In genomic region chr1:44031900-44032817, GRCh38 we compare ENCODE assay signal across 8 cellular contexts. TPM values are rescaled to one million over a fixed set of nuclear protein-coding genes. Genes with fewer than 3 reads are reported as not detected.
A peak's percentile ranks its signal among the peaks of the same experiment; 100 is the strongest.
DNase-seq lines count a peak whose midpoint lies in the region.

No MANE protein-coding gene starts in this region.

- H3K27me3 Mint-ChIP-seq in activated CD4-positive, alpha-beta T cell treated with anti-CD3 and anti-CD28 coated beads, Interleukin-2, amount 10 ng/mL, durations not matched to agents 24 days and 14 days, result no peaks in the 10 kb centered on the region
- H3K27me3 Mint-ChIP-seq in activated naive CD8-positive, alpha-beta T cell, result no peaks in the 10 kb centered on the region

- peaks cover 6% of the 10 kb centered on the region; the same call in 1 of the 2 replicates for H3K27me3 ChIP-seq in iPS-20b (ENCODE audit: insufficient read depth, low read length)

- DNase-seq in activated CD4-positive, alpha-beta T cell treated with anti-CD3 and anti-CD28 coated beads, Interleukin-2, amount 10 ng/mL, durations not matched to agents 24 days and 14 days, result peak; percentile 57
- no peak for DNase-seq in activated CD4-positive, alpha-beta T cell treated with anti-CD3 and anti-CD28 coated beads, Interleukin-2, amount 50 U/mL, for 48 hours
- DNase-seq in activated CD8-positive, alpha-beta memory T cell treated with anti-CD3 and anti-CD28 coated beads, Interleukin-2, amount 50 U/mL, for 48 hours, result no peak
- DNase-seq in NCI-H82 treated with DMSO at 0.1 percent for 48 hours (lab: John Stamatoyannopoulos, UW; ENCODE audit: unreplicated experiment) (no peak), AG08395 (ENCODE audit: low spot score) (no peak)

- H3K36me3 ChIP-seq in iPS-20b (ENCODE audit: insufficient read depth, low read depth, low read length), result no peaks in the 10 kb centered on the region

- H3K27ac ChIP-seq in iPS-20b (ENCODE audit: low read length) (peak overlapping the region; percentile 35), temporal lobe (ENCODE audit: low read depth, low read length) (peak overlapping the region; percentile 94)

- peaks cover 14% of the 10 kb centered on the region; the same call in 1 of the 2 replicates for H3K4me1 ChIP-seq in iPS-20b (ENCODE audit: insufficient read depth, low read length)

- peak overlapping the region; percentile 88 for H3K4me3 ChIP-seq in iPS-20b (ENCODE audit: low read length)

- no peak overlapping the region for H3K27ac Mint-ChIP-seq in activated CD4-positive, alpha-beta T cell treated with anti-CD3 and anti-CD28 coated beads, Interleukin-2, amount 10 ng/mL, durations not matched to agents 24 days and 14 days
- peak overlapping the region; percentile 46 for H3K27ac Mint-ChIP-seq in activated naive CD8-positive, alpha-beta T cell

- H3K36me3 Mint-ChIP-seq in activated CD4-positive, alpha-beta T cell treated with anti-CD3 and anti-CD28 coated beads, Interleukin-2, amount 10 ng/mL, durations not matched to agents 24 days and 14 days (ENCODE audit: low read depth), result no peaks in the 10 kb centered on the region
- H3K36me3 Mint-ChIP-seq in activated naive CD8-positive, alpha-beta T cell, result peaks cover 2% of the 10 kb centered on the region

- no peaks in the 10 kb centered on the region for H3K9me3 ChIP-seq in iPS-20b (ENCODE audit: insufficient read depth, low read depth, low read length)

- H3K9me3 Mint-ChIP-seq in activated CD4-positive, alpha-beta T cell treated with anti-CD3 and anti-CD28 coated beads, Interleukin-2, amount 10 ng/mL, durations not matched to agents 24 days and 14 days, result no peaks in the 10 kb centered on the region
- no peaks in the 10 kb centered on the region for H3K9me3 Mint-ChIP-seq in activated naive CD8-positive, alpha-beta T cell (ENCODE audit: low read depth)

- peaks cover 33% of the 10 kb centered on the region for H3K4me1 Mint-ChIP-seq in activated CD4-positive, alpha-beta T cell treated with anti-CD3 and anti-CD28 coated beads, Interleukin-2, amount 10 ng/mL, durations not matched to agents 24 days and 14 days
- peaks cover 21% of the 10 kb centered on the region for H3K4me1 Mint-ChIP-seq in activated naive CD8-positive, alpha-beta T cell (ENCODE audit: low read depth)

- H3K9ac ChIP-seq in iPS-20b (ENCODE audit: low read depth, low read length), result peak overlapping the region; percentile 77; the same call in 1 of the 2 replicates

- intact Hi-C loops in activated CD4-positive, alpha-beta T cell treated with anti-CD3 and anti-CD28 coated beads, Interleukin-2, amount 10 ng/mL, durations not matched to agents 24 days and 14 days (cut with micrococcal nuclease), result loop anchor here (2.0 to 10.0 kb wide), 4 partner anchors 57 to 1550 kb away; partner anchors contain the start of genes ATP6V0B, CFAP57, EBNA1BP2 and NASP

- peak overlapping the region; percentile 90 for H3K4me3 Mint-ChIP-seq in activated CD4-positive, alpha-beta T cell treated with anti-CD3 and anti-CD28 coated beads, Interleukin-2, amount 10 ng/mL, durations not matched to agents 24 days and 14 days
- peak overlapping the region; percentile 89 for H3K4me3 Mint-ChIP-seq in activated naive CD8-positive, alpha-beta T cell

RNA-seq across cellular contexts. Expression of gene SLC6A9, which starts 0.9 kb away (rescaled TPM):
- 6.3 and 6.5 TPM in 2 replicates for total RNA-seq in activated CD4-positive, alpha-beta T cell treated with anti-CD3 and anti-CD28 coated beads, Interleukin-2, amount 10 ng/mL, durations not matched to agents 24 days and 14 days
- 4.7 TPM for total RNA-seq in temporal lobe

RNA-seq across cellular contexts. Expression of gene CCDC24, which starts 40.8 kb away (rescaled TPM):
- 3.0 and 4.3 TPM in 2 replicates for total RNA-seq in activated CD4-positive, alpha-beta T cell treated with anti-CD3 and anti-CD28 coated beads, Interleukin-2, amount 10 ng/mL, durations not matched to agents 24 days and 14 days
- 4.4 TPM for total RNA-seq in temporal lobe

RNA-seq across cellular contexts. Expression of gene B4GALT2, which starts 53.1 kb away (rescaled TPM):
- 59.7 TPM in 2 replicates for total RNA-seq in activated CD4-positive, alpha-beta T cell treated with anti-CD3 and anti-CD28 coated beads, Interleukin-2, amount 10 ng/mL, durations not matched to agents 24 days and 14 days
- total RNA-seq in temporal lobe, result 50.4 TPM

RNA-seq across cellular contexts. Expression of gene ATP6V0B, which starts 57.4 kb away (rescaled TPM):
- total RNA-seq in activated CD4-positive, alpha-beta T cell treated with anti-CD3 and anti-CD28 coated beads, Interleukin-2, amount 10 ng/mL, durations not matched to agents 24 days and 14 days, result 181 and 182 TPM in 2 replicates
- total RNA-seq in temporal lobe, result 102 TPM
